Comparison of ENCODE assay signal across 1 cellular context in genomic region chr1:16712593-16713383, GRCh38. TPM values are rescaled to one million over a fixed set of nuclear protein-coding genes. Genes with fewer than 3 reads are reported as not detected.
"Had no signal": no experiment of that assay in that cellular context is flagged by ENCODE, and none has a peak within 500 bp of the region (broad histone marks: within the 10 kb centered on the region; RNA-seq: fewer than 3 reads in every experiment).

No MANE protein-coding gene starts in this region.

RNA-seq across cellular contexts. Expression of gene RNU1-4, which starts 27.5 kb away (rescaled TPM):
- polyA plus RNA-seq: adipose tissue had no signal

RNA-seq across cellular contexts. Expression of gene RNU1-3, which starts 46.0 kb away (rescaled TPM):
- polyA plus RNA-seq: adipose tissue had no signal
